Comparison of ENCODE assay signal across 8 cellular contexts in the genomic region with DNA sequence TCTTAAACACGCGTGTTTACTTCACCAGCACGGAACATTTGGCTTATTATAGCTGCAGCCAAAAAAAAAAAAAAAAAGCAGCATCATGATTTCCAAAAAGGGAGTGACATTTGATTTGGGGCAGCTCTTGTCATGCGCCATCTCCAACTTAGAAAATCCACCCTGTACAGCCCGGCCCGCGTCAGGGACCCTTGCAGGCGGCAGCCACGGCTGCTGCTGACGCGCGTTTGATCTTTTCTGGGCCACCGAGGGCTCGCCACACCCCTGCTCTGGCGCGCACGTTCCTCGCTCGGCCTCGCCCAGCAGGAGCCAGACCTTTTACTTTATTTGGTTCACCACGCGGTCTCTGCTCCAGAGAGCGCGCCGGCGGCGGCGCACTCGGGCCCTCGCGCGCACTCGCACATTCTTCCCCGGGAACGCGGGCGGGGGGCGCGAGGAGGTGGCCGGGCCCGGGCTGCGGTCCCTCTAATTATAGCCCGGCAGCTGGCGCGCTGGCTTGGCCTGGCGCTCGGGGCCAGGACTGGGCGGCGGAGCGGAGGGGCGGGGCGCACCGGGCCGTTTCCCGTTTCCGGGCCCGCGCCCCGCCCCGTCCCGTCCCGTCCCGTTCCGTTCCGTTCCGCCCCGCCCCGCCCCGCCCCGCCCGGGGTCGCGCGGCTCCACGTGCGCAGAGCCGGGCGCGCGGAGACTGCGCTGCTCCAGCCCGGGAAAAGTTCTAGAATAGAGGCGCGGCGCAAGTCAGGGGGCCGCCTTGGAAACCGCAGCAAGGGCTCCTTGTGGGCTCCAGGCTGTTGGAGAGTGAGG. TPM values are rescaled to one million over a fixed set of nuclear protein-coding genes. Genes with fewer than 3 reads are reported as not detected.
DNase-seq lines count a peak whose midpoint lies in the region; ATAC-seq, FAIRE-seq and TF ChIP-seq lines count a peak whose summit lies in the region.

No MANE protein-coding gene starts in this region.

- H2BK5ac ChIP-seq in trophoblast cell (ENCODE audit: low read depth, low read length, poor library complexity) = peak overlapping the region; percentile 60

- peak overlapping the region; percentile 61 for H4K91ac ChIP-seq in trophoblast cell (ENCODE audit: low read depth, low read length)

- H2AK5ac ChIP-seq in trophoblast cell (ENCODE audit: low read length) = no peak overlapping the region

- peak overlapping the region; percentile 87 for H3K27ac Mint-ChIP-seq in activated naive CD8-positive, alpha-beta T cell treated with anti-CD3 and anti-CD28 coated beads, Interleukin-2, amount 50 U/mL, for 24 hours

- peak; percentile 39; the same call in 1 of the 2 replicates for TF ChIP-seq POLR2A in GM12892 (IDR thresholded peaks at IDR 0.05; ENCODE audit: low read depth, low read length)
- TF ChIP-seq POLR2A in NB4 (IDR thresholded peaks at IDR 0.05; ENCODE audit: extremely low read depth, insufficient read length) = peak; percentile 51

- H3K4me2 ChIP-seq in SU-DHL-6 (ENCODE audit: low read depth, low read length, poor library complexity, severe bottlenecking) = peak overlapping the region; percentile 100
- peak overlapping the region; percentile 78 for H3K4me2 ChIP-seq in trophoblast cell (ENCODE audit: low read length)

- intact Hi-C loops in cardiac septum (cut with DNase I) (loop anchor here (2.0 to 5.0 kb wide), 4 partner anchors 15 to 317 kb away; no protein-coding TSS in a partner anchor), aorta (cut with DNase I) (loop anchor here (2.0 to 10.0 kb wide), 5 partner anchors 15 to 265 kb away; no protein-coding TSS in a partner anchor)

- H4K20me1 ChIP-seq in SU-DHL-6 (ENCODE audit: low read depth, low read length) = no peaks in the 10 kb centered on the region

- H3K27ac ChIP-seq in SU-DHL-6 (ENCODE audit: low read depth, low read length) (peak overlapping the region; percentile 93), trophoblast cell (ENCODE audit: low read depth, low read length) (peak overlapping the region; percentile 96), aorta (ENCODE audit: low read depth in 1 of 2, low read length in 2 of 2) (peak overlapping the region; percentile 64 to 94)

- WGBS in trophoblast cell (ENCODE audit: extremely low coverage, insufficient coverage, insufficient read length) = no CpG with 5 or more reads among the region's 87 CpGs
- WGBS in aorta, 2 donors = 0 to 1% methylated on average over 70 to 87 of the region's 87 CpGs

- peak overlapping the region; percentile 93 for H4K8ac ChIP-seq in trophoblast cell (ENCODE audit: low read depth, low read length)

- H3K4me1 ChIP-seq in trophoblast cell (ENCODE audit: control insufficient read depth in 1 of 2, insufficient read depth in 2 of 2, low read length in 2 of 2) = peaks cover 2 to 3% of the 10 kb centered on the region in 2 experiments
- H3K4me1 ChIP-seq in aorta (ENCODE audit: control insufficient read depth in 1 of 2, insufficient read depth in 2 of 2, low read length in 2 of 2) = peaks cover 0 to 4% of the 10 kb centered on the region in 2 donors

- H3K9me3 ChIP-seq in SU-DHL-6 (ENCODE audit: insufficient read depth, low read length) (no peaks in the 10 kb centered on the region), trophoblast cell (ENCODE audit: insufficient read depth, low read depth, low read length) (no peaks in the 10 kb centered on the region), aorta (ENCODE audit: control insufficient read depth, low read length) (no peaks in the 10 kb centered on the region)

- peak overlapping the region; percentile 87 for H4K12ac ChIP-seq in trophoblast cell (ENCODE audit: low read depth, low read length)

- no peak overlapping the region for H3K23ac ChIP-seq in trophoblast cell (ENCODE audit: low read length)

- TF ChIP-seq CTCF in NB4 (IDR thresholded peaks at IDR 0.05; ENCODE audit: low read depth, low read length) (no peak), SU-DHL-6 (IDR thresholded peaks at IDR 0.05; ENCODE audit: insufficient read depth, low read length, poor library complexity, severe bottlenecking) (no peak)

- peak overlapping the region; percentile 81 for H3K4me3 Mint-ChIP-seq in activated naive CD8-positive, alpha-beta T cell treated with anti-CD3 and anti-CD28 coated beads, Interleukin-2, amount 50 U/mL, for 24 hours

- H3K79me2 ChIP-seq in SU-DHL-6 (ENCODE audit: insufficient read depth, low read length) = peaks cover 22% of the 10 kb centered on the region
- H3K79me2 ChIP-seq in trophoblast cell (ENCODE audit: control insufficient read depth, insufficient read depth, low read length, poor library complexity) = peaks cover 2% of the 10 kb centered on the region

- H3K27me3 ChIP-seq in SU-DHL-6 (ENCODE audit: low read length) = no peaks in the 10 kb centered on the region
- H3K27me3 ChIP-seq in trophoblast cell (ENCODE audit: insufficient read depth, low read length) = no peaks in the 10 kb centered on the region
- no peaks in the 10 kb centered on the region for H3K27me3 ChIP-seq in aorta (ENCODE audit: control insufficient read depth in 1 of 2, insufficient read depth in 2 of 2, low read length in 1 of 2)

- DNase-seq in GM12892 (ENCODE audit: insufficient read length) (peak; percentile 55), NB4 (ENCODE audit: low read depth) (peak; percentile 95), cardiac septum (ENCODE audit: low spot score) (peak; percentile 94), trophoblast cell (peak; percentile 64 to 74), aorta (peak; percentile 91 to 96)
- DNase-seq in activated naive CD8-positive, alpha-beta T cell treated with anti-CD3 and anti-CD28 coated beads, Interleukin-2, amount 50 U/mL, for 24 hours = peak; percentile 83

- H3K9ac ChIP-seq in SU-DHL-6 (ENCODE audit: low read length) = peak overlapping the region; percentile 64
- H3K9ac ChIP-seq in trophoblast cell (ENCODE audit: low read length) = peak overlapping the region; percentile 54

- peaks cover 60% of the 10 kb centered on the region for H3F3A ChIP-seq in SU-DHL-6 (ENCODE audit: insufficient read depth)

- peak; percentile 90 for FAIRE-seq in GM12892 (lab: Jason Lieb, UNC)

- ATAC-seq in HG02588 (IDR thresholded peaks at IDR 0.05; ENCODE audit: unreplicated experiment) (peak; percentile 73), aorta (ENCODE audit: low FRiP score) (peak; percentile 94)
- ATAC-seq in activated naive CD8-positive, alpha-beta T cell treated with anti-CD3 and anti-CD28 coated beads, Interleukin-2, amount 50 U/mL, for 24 hours = peak; percentile 81

- H3K36me3 Mint-ChIP-seq in activated naive CD8-positive, alpha-beta T cell treated with anti-CD3 and anti-CD28 coated beads, Interleukin-2, amount 50 U/mL, for 24 hours (ENCODE audit: low read depth) = peaks cover 21% of the 10 kb centered on the region

- peaks cover 7% of the 10 kb centered on the region for H3K79me1 ChIP-seq in trophoblast cell (ENCODE audit: low read length)

- H3K9me2 ChIP-seq in SU-DHL-6 (replicated peaks; ENCODE audit: insufficient read depth, low read length) = no peaks in the 10 kb centered on the region

- H2BK120ac ChIP-seq in trophoblast cell (ENCODE audit: insufficient read depth, low read length, poor library complexity) = peak overlapping the region; percentile 88

- H3K36me3 ChIP-seq in SU-DHL-6 (ENCODE audit: low read length) = no peaks in the 10 kb centered on the region
- no peaks in the 10 kb centered on the region for H3K36me3 ChIP-seq in trophoblast cell (ENCODE audit: control insufficient read depth in 1 of 2, insufficient read depth in 2 of 2, low read length in 2 of 2)
- H3K36me3 ChIP-seq in aorta (ENCODE audit: control insufficient read depth in 1 of 2, insufficient read depth in 2 of 2, low read length in 1 of 2) = no peaks in the 10 kb centered on the region

- H3K4ac ChIP-seq in trophoblast cell (ENCODE audit: low read depth, low read length) = peak overlapping the region; percentile 73

- H3K14ac ChIP-seq in trophoblast cell (ENCODE audit: low read length) = peak overlapping the region; percentile 94

- peak overlapping the region; percentile 65 for H3K4me3 ChIP-seq in NB4 (ENCODE audit: low read depth, low read length)
- H3K4me3 ChIP-seq in SU-DHL-6 (ENCODE audit: insufficient read depth, low read length, poor library complexity, severe bottlenecking) = peak overlapping the region; percentile 63
- H3K4me3 ChIP-seq in trophoblast cell (ENCODE audit: low read depth, low read length) = peak overlapping the region; percentile 60
- H3K4me3 ChIP-seq in aorta (ENCODE audit: low read length in 2 of 2) = peak overlapping the region in 1 of 2 donors; percentile 69

- peaks cover 68% of the 10 kb centered on the region for H3K4me1 Mint-ChIP-seq in activated naive CD8-positive, alpha-beta T cell treated with anti-CD3 and anti-CD28 coated beads, Interleukin-2, amount 50 U/mL, for 24 hours

- no peaks in the 10 kb centered on the region for H3K9me3 Mint-ChIP-seq in activated naive CD8-positive, alpha-beta T cell treated with anti-CD3 and anti-CD28 coated beads, Interleukin-2, amount 50 U/mL, for 24 hours

- H2AFZ ChIP-seq in SU-DHL-6 (ENCODE audit: low read depth, low read length, severe bottlenecking) = peak overlapping the region; percentile 52
- H2AFZ ChIP-seq in trophoblast cell (ENCODE audit: insufficient read depth, low read length, poor library complexity) = peak overlapping the region; percentile 66

- H3K27me3 Mint-ChIP-seq in activated naive CD8-positive, alpha-beta T cell treated with anti-CD3 and anti-CD28 coated beads, Interleukin-2, amount 50 U/mL, for 24 hours = no peaks in the 10 kb centered on the region

- peak overlapping the region; percentile 78 for H3K18ac ChIP-seq in trophoblast cell (ENCODE audit: low read length)

- H2BK12ac ChIP-seq in trophoblast cell (ENCODE audit: low read length) = peak overlapping the region; percentile 90

RNA-seq across cellular contexts. Expression of gene IRF2BP2, which starts 10.2 kb away (rescaled TPM):
- polyA plus RNA-seq in GM12892 (2012; ENCODE audit: missing spikeins) = 63.2 TPM
- total RNA-seq in cardiac septum = 65.6 TPM
- polyA plus RNA-seq in trophoblast cell (2013) = 147 and 150 TPM in 2 replicates
- 100 to 1,000 TPM in 1 of 2 donors, 10 to 100 TPM in 1; 90.6 to 148 TPM for total RNA-seq in aorta
- 100 to 1,000 TPM in 1 of 2 donors, 10 to 100 TPM in 1; 36.9 to 123 TPM for polyA plus RNA-seq in aorta
